9 cellular contexts compared by ENCODE assay signal in genomic region chr16:48126801-48127644, GRCh38. TPM values are rescaled to one million over a fixed set of nuclear protein-coding genes. Genes with fewer than 3 reads are reported as not detected.
DNase-seq lines count a peak whose midpoint lies in the region; ATAC-seq and TF ChIP-seq lines count a peak whose summit lies in the region.
"Had no signal": no experiment of that assay in that cellular context is flagged by ENCODE, and none has a peak within 500 bp of the region (broad histone marks: within the 10 kb centered on the region; RNA-seq: fewer than 3 reads in every experiment).

No MANE protein-coding gene starts in this region.

- H3K4me3 ChIP-seq in lower lobe of right lung (no peak overlapping the region), OCI-LY7 (ENCODE audit: low read depth, low read length, poor library complexity, severe bottlenecking) (no peak overlapping the region)

- H3K79me2 ChIP-seq in OCI-LY7 (ENCODE audit: insufficient read depth, low read depth, low read length): no peaks in the 10 kb centered on the region

- H3K9me3 ChIP-seq in lower lobe of right lung (no peaks in the 10 kb centered on the region), OCI-LY7 (ENCODE audit: low read length) (no peaks in the 10 kb centered on the region)

- H3K27ac ChIP-seq in lower lobe of right lung (peak overlapping the region; percentile 58), OCI-LY7 (ENCODE audit: low read depth, low read length, poor library complexity, severe bottlenecking) (no peak overlapping the region)

- DNase-seq in COLO829 (ENCODE audit: low spot score) (peak; percentile 53), NCI-H1092 treated with DMSO at 0.1 percent for 48 hours (lab: John Stamatoyannopoulos, UW) (peak; percentile 88), amniotic stem cell (lab: John Stamatoyannopoulos, UW) (peak; percentile 93), lower lobe of right lung (peak; percentile 79), OCI-LY7 (ENCODE audit: low spot score) (no peak), activated gamma-delta T cell (lab: John Stamatoyannopoulos, UW) (no peak)
- DNase-seq: activated T-cell treated with anti-CD3 and anti-CD28 coated beads, Interleukin-2, amount 50 U/mL, for 72 hours had no signal

- no TSS peak for BruUV-seq in OCI-LY7 (replicated peaks; lab: Mats Ljungman, UMichigan)

- H4K20me1 ChIP-seq in OCI-LY7 (ENCODE audit: insufficient read depth, low read length): no peaks in the 10 kb centered on the region

- no peak overlapping the region for H2AFZ ChIP-seq in OCI-LY7 (ENCODE audit: low read length)

- H3K4me2 ChIP-seq in OCI-LY7 (ENCODE audit: low read length): no peak overlapping the region

- H3K4me1 ChIP-seq in lower lobe of right lung (peaks cover 9% of the 10 kb centered on the region), OCI-LY7 (ENCODE audit: insufficient read depth, low read length, poor library complexity, severe bottlenecking) (no peaks in the 10 kb centered on the region)

- intact Hi-C loops in lower lobe of right lung (cut with DNase I) (no loop called here), OCI-LY7 (cut with micrococcal nuclease; ENCODE audit: unreplicated experiment) (no loop called here)

- no peak for TF ChIP-seq CTCF in lower lobe of right lung (IDR thresholded peaks at IDR 0.05)
- TF ChIP-seq CTCF in OCI-LY7 (conservative IDR thresholded peaks at IDR 0.05; ENCODE audit: low read length): no peak

- no peaks in the 10 kb centered on the region for H3K9me2 ChIP-seq in OCI-LY7 (ENCODE audit: insufficient read depth, low read length)

- ATAC-seq in lower lobe of right lung (peak; percentile 87 to 90), GM18907 (IDR thresholded peaks at IDR 0.05; ENCODE audit: unreplicated experiment) (no peak), GM21367 (IDR thresholded peaks at IDR 0.05; ENCODE audit: unreplicated experiment) (no peak)
- ATAC-seq: activated T-cell treated with anti-CD3 and anti-CD28 coated beads, Interleukin-2, amount 50 U/mL, for 72 hours had no signal

- CTCF ChIA-PET in OCI-LY7 (lab: Charles Lee; ENCODE audit: unreplicated experiment): interaction anchor here (0.6 kb wide), 1 partner anchor 1080 kb away, joined by 3 read pairs; no protein-coding TSS in a partner anchor

- H3K36me3 ChIP-seq in lower lobe of right lung (no peaks in the 10 kb centered on the region), OCI-LY7 (ENCODE audit: insufficient read depth, low read length) (no peaks in the 10 kb centered on the region)

- POLR2A ChIA-PET in OCI-LY7 (lab: Charles Lee): no interaction called here

- H3K27me3 ChIP-seq in lower lobe of right lung (ENCODE audit: low read depth): no peaks in the 10 kb centered on the region

RNA-seq across cellular contexts. Expression of gene ABCC12, which starts 28.8 kb away (rescaled TPM):
- total RNA-seq in lower lobe of right lung (not detected), OCI-LY7 (2022) (not detected in 2 replicates)
- total RNA-seq in OCI-LY7 (2014; rRNA removed; shearing (Covaris generic)): not detected in 2 replicates
- total RNA-seq: activated T-cell treated with anti-CD3 and anti-CD28 coated beads, Interleukin-2, amount 50 U/mL, for 72 hours had no signal

Comparison
In these comparisons a context has a peak if more than half of its experiments do, and no peak if none do; other contexts are left out.
1. DNase-seq: peak in COLO829 (single experiment), NCI-H1092 treated with DMSO at 0.1 percent for 48 hours (single experiment), amniotic stem cell (single experiment) and lower lobe of right lung (single experiment); none in OCI-LY7 (single experiment) and activated gamma-delta T cell (single experiment).
2. ATAC-seq: peak in lower lobe of right lung (2 of 2); none in GM18907 (single experiment) and GM21367 (single experiment).